ENCODE assay signal across 9 cellular contexts in genomic region chr16:28052274-28053128, GRCh38. TPM values are rescaled to one million over a fixed set of nuclear protein-coding genes. Genes with fewer than 3 reads are reported as not detected.
"Had no signal": no experiment of that assay in that cellular context is flagged by ENCODE, and none has a peak within 500 bp of the region (broad histone marks: within the 10 kb centered on the region; RNA-seq: fewer than 3 reads in every experiment).

No MANE protein-coding gene starts in this region.

- ATAC-seq: HepG2 had no signal

- H3K4me3 ChIP-seq: GM23248 had no signal

- H3K27ac Mint-ChIP-seq: H9, IgD-negative memory B cell had no signal

- H3K27ac ChIP-seq: GM23248, HL-60, KMS-11 had no signal

- DNase-seq: H9, HCEC 1CT, KBM-7 had no signal

- H3K4me3 Mint-ChIP-seq: H9, IgD-negative memory B cell had no signal

- H3K4me1 Mint-ChIP-seq: H9, IgD-negative memory B cell had no signal

RNA-seq across cellular contexts. Expression of gene GSG1L, which starts 11.0 kb away (rescaled TPM):
- total RNA-seq: GM23248, HepG2, HT1080 had no signal
